ENCODE assay signal across 27 cellular contexts in genomic region chr6:105677671-105678475, GRCh38.
DNase-seq lines count a peak whose midpoint lies in the region; ATAC-seq and TF ChIP-seq lines count a peak whose summit lies in the region.
"Had no signal": no experiment of that assay in that cellular context is flagged by ENCODE, and none has a peak within 500 bp of the region (broad histone marks: within the 10 kb centered on the region; RNA-seq: fewer than 3 reads in every experiment).

No MANE protein-coding gene starts in this region.

- intact Hi-C loops in Right ventricle myocardium superior (cut with DNase I), result no loop called here
- intact Hi-C loops in MCF 10A (cut with micrococcal nuclease), result no loop called here

- H3K9me3 Mint-ChIP-seq in glutamatergic neuron (ENCODE audit: unreplicated experiment) (no peaks in the 10 kb centered on the region), MCF 10A (ENCODE audit: unreplicated experiment) (peaks cover 13% of the 10 kb centered on the region)

- H3K9me3 ChIP-seq in WERI-Rb-1 (ENCODE audit: severe bottlenecking), result no peaks in the 10 kb centered on the region
- H3K9me3 ChIP-seq: adrenal gland, tibial artery had no signal

- POLR2A ChIA-PET in MCF 10A (lab: Yijun Ruan, JAX), result interaction anchor here (0.6 to 1.7 kb wide), 2 partner anchors 35 to 639 kb away, joined by 3 to 5 read pairs; no protein-coding TSS in a partner anchor

- H3K27ac ChIP-seq in WERI-Rb-1, result no peak overlapping the region
- H3K27ac ChIP-seq: adrenal gland, coronary artery, skin epidermis, stomach, tibial artery had no signal

- no peaks in the 10 kb centered on the region for H3K27me3 Mint-ChIP-seq in glutamatergic neuron (ENCODE audit: unreplicated experiment)
- no peaks in the 10 kb centered on the region for H3K27me3 Mint-ChIP-seq in MCF 10A (ENCODE audit: insufficient read depth, unreplicated experiment)

- H3K4me1 Mint-ChIP-seq in glutamatergic neuron (ENCODE audit: low read depth, unreplicated experiment) (no peaks in the 10 kb centered on the region), MCF 10A (ENCODE audit: insufficient read depth, unreplicated experiment) (no peaks in the 10 kb centered on the region)
- H3K4me1 Mint-ChIP-seq: immature natural killer cell; mesothelial cell of epicardium; naive thymus-derived CD8-positive, alpha-beta T cell had no signal

- H3K4me3 ChIP-seq in AG10803 (ENCODE audit: low read length), result no peak overlapping the region
- no peak overlapping the region for H3K4me3 ChIP-seq in WERI-Rb-1 (ENCODE audit: low read depth, low read length)
- H3K4me3 ChIP-seq: adrenal gland, coronary artery, skin epidermis, stomach, tibial artery had no signal

- H3K27ac Mint-ChIP-seq in glutamatergic neuron (ENCODE audit: unreplicated experiment) (no peak overlapping the region), MCF 10A (ENCODE audit: low read depth, unreplicated experiment) (no peak overlapping the region)
- H3K27ac Mint-ChIP-seq: activated T-cell treated with anti-CD3 and anti-CD28 coated beads, Interleukin-2, amount 50 U/mL, for 72 hours; immature natural killer cell; mesothelial cell of epicardium; naive thymus-derived CD8-positive, alpha-beta T cell had no signal

- no peaks in the 10 kb centered on the region for H3K36me3 ChIP-seq in WERI-Rb-1
- H3K36me3 ChIP-seq: adrenal gland, stomach, tibial artery had no signal

- no TSS peak for BruUV-seq in MCF 10A (replicated peaks; lab: Mats Ljungman, UMichigan)

- ATAC-seq in Right ventricle myocardium superior (ENCODE audit: poor library complexity), result peak; percentile 91
- ATAC-seq: activated T-cell treated with anti-CD3 and anti-CD28 coated beads, Interleukin-2, amount 50 U/mL, for 72 hours; HCT116; naive thymus-derived CD8-positive, alpha-beta T cell had no signal

- TF ChIP-seq CTCF in AG10803 (conservative IDR thresholded peaks at IDR 0.05; ENCODE audit: low read length) (no peak), WERI-Rb-1 (IDR thresholded peaks at IDR 0.05; ENCODE audit: low read depth, low read length) (no peak), glutamatergic neuron (IDR thresholded peaks at IDR 0.05; ENCODE audit: partially characterized antibody, unreplicated experiment) (no peak), MCF 10A (IDR thresholded peaks at IDR 0.05; ENCODE audit: unreplicated experiment) (no peak)

- peak; percentile 9 for DNase-seq in AG10803 (ENCODE audit: low read depth)
- peak; percentile 32 for DNase-seq in M059J (ENCODE audit: low read depth)
- DNase-seq in Right ventricle myocardium superior, result no peak
- peak; percentile 76 for DNase-seq in myocyte (ENCODE audit: low read depth)
- DNase-seq in WERI-Rb-1, result no peak
- DNase-seq in glutamatergic neuron, result no peak
- DNase-seq in activated CD8-positive, alpha-beta memory T cell treated with anti-CD3 and anti-CD28 coated beads for 24 hours, result no peak
- no peak for DNase-seq in MCF 10A (ENCODE audit: unreplicated experiment)
- DNase-seq: activated CD4-positive, alpha-beta T cell treated with anti-CD3 and anti-CD28 coated beads for 4 hours; activated naive CD4-positive, alpha-beta T cell treated with Interleukin-2 at 50 U/mL for 16 hours; activated T-cell treated with anti-CD3 and anti-CD28 coated beads, Interleukin-2, amount 50 U/mL, for 72 hours; adrenal gland; foreskin melanocyte; hippocampal formation; immature natural killer cell; KG1; naive thymus-derived CD8-positive, alpha-beta T cell; NCI-H1436; NCI-H446 treated with DMSO at 0.1 percent for 48 hours; nucleus accumbens; stimulated activated CD8-positive, alpha-beta memory T cell treated with anti-CD3 and anti-CD28 coated beads, Interleukin-4, amount 100 ng/mL, for 48 hours; stomach; tibial artery had no signal

- H3K36me3 Mint-ChIP-seq in glutamatergic neuron (ENCODE audit: unreplicated experiment) (peaks cover 4% of the 10 kb centered on the region), MCF 10A (ENCODE audit: insufficient read depth, unreplicated experiment) (no peaks in the 10 kb centered on the region)

- H3K4me3 Mint-ChIP-seq in glutamatergic neuron (ENCODE audit: unreplicated experiment) (no peak overlapping the region), MCF 10A (ENCODE audit: unreplicated experiment) (no peak overlapping the region)
- H3K4me3 Mint-ChIP-seq: activated T-cell treated with anti-CD3 and anti-CD28 coated beads, Interleukin-2, amount 50 U/mL, for 72 hours; immature natural killer cell; mesothelial cell of epicardium; naive thymus-derived CD8-positive, alpha-beta T cell had no signal

- no peaks in the 10 kb centered on the region for H3K27me3 ChIP-seq in WERI-Rb-1 (ENCODE audit: insufficient read depth, low read depth, severe bottlenecking)
- H3K27me3 ChIP-seq: adrenal gland, stomach, tibial artery had no signal

- CTCF ChIA-PET in MCF 10A (lab: Yijun Ruan, JAX), result interaction anchor here (0.6 kb wide), 1 partner anchor 51 kb away, joined by 3 read pairs; no protein-coding TSS in a partner anchor

Comparison
In these comparisons a context has a peak if more than half of its experiments do, and no peak if none do; other contexts are left out.
1. DNase-seq: peak in AG10803 (single experiment), M059J (single experiment) and myocyte (single experiment); none in Right ventricle myocardium superior (single experiment), WERI-Rb-1 (single experiment), glutamatergic neuron (single experiment), activated CD8-positive, alpha-beta memory T cell treated with anti-CD3 and anti-CD28 coated beads for 24 hours (single experiment) and MCF 10A (single experiment).